8 cellular contexts compared by ENCODE assay signal in the genomic region with DNA sequence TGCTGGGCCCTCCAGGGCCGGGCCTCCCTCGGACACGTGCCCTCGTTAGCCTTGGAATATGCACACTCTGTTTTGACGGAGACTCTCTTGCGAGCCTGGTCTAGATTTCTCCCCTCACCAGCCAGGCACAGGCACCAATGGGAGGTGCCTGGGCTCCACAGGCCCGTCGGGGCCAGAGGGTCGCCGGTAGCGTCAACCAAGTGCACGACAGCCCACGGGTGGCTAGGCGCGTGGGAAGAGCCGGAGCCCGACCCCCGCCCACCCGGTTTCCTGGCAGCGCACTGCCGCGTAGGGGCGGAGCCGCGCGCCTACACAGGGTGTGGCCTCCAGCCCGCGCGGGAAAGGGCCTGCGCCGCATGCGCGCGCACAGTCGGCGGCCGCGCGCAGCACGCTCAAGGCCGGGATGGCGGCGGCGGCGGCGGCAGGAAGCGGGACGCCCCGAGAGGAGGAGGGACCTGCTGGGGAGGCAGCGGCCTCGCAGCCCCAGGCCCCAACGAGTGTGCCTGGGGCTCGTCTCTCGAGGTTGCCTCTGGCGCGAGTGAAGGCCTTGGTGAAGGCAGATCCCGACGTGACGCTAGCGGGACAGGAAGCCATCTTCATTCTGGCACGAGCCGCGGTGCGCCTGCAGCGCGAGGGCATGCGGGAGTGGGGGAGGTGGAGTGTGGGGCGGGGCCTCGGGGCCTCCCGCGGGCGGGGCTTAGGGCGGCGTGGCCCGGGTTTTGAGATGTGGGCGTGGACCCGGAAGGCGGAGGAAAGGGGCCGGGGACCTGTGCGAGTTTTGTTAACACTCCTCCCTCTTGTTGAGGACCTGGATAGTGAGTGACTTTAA. TPM values are rescaled to one million over a fixed set of nuclear protein-coding genes. Genes with fewer than 3 reads are reported as not detected.
DNase-seq lines count a peak whose midpoint lies in the region; ATAC-seq and TF ChIP-seq lines count a peak whose summit lies in the region.

A gene with protein sequence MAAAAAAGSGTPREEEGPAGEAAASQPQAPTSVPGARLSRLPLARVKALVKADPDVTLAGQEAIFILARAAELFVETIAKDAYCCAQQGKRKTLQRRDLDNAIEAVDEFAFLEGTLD (plus strand): TSS at position 367 of the 829 bp plus-strand sequence. CDS start 37 bp downstream, at position 404.

- H3K36me3 Mint-ChIP-seq in IgD-negative memory B cell: peaks cover 13% of the 10 kb centered on the region

- H3K4me1 ChIP-seq in PC-3 (ENCODE audit: insufficient read depth, low read length): peaks cover 10% of the 10 kb centered on the region

- H3K27me3 ChIP-seq in PC-3 (ENCODE audit: low read length): no peaks in the 10 kb centered on the region

- no TSS peak for BruUV-seq in PC-3 (replicated peaks; lab: Mats Ljungman, UMichigan)

- peaks cover 0 to 2% (median 0%) of the 10 kb centered on the region in 3 donors for H3K9me3 Mint-ChIP-seq in IgD-negative memory B cell

- no peaks in the 10 kb centered on the region for H4K20me1 ChIP-seq in PC-3 (ENCODE audit: low read length)

- no peaks in the 10 kb centered on the region for H3F3A ChIP-seq in PC-3 (ENCODE audit: low read length, unreplicated experiment)

- H3K4me1 Mint-ChIP-seq in IgD-negative memory B cell: peaks cover 12 to 51% (median 37%) of the 10 kb centered on the region in 3 donors

- H2AFZ ChIP-seq in PC-3 (ENCODE audit: low read length): peak within 1 kb of the TSS; percentile 97

- H3K9me3 ChIP-seq in PC-3 (ENCODE audit: low read length): no peaks in the 10 kb centered on the region

- no peaks in the 10 kb centered on the region for H3K27me3 Mint-ChIP-seq in IgD-negative memory B cell

- CTCF ChIA-PET in PC-3 (lab: Charles Lee): no interaction called here

- intact Hi-C loops in PC-3 (cut with micrococcal nuclease): no loop called here

- peaks cover 7% of the 10 kb centered on the region for H3K36me3 ChIP-seq in PC-3 (ENCODE audit: low read depth, low read length)

- peak within 1 kb of the TSS; percentile 84 to 91 (median 88) for H3K4me3 Mint-ChIP-seq in IgD-negative memory B cell

- peak within 1 kb of the TSS; percentile 87 for H3K9ac ChIP-seq in PC-3 (ENCODE audit: low read length)

- H3K27ac ChIP-seq in PC-3 (ENCODE audit: low read length): peak within 1 kb of the TSS; percentile 69

- DNase-seq in DMS153 treated with DMSO at 0.1 percent for 48 hours (lab: John Stamatoyannopoulos, UW; ENCODE audit: unreplicated experiment) (peak; percentile 90), PC-3 (peak; percentile 86), activated T-cell treated with anti-CD3 and anti-CD28 coated beads for 48 hours (ENCODE audit: low read depth) (peak; percentile 93), epithelial cell of proximal tubule (ENCODE audit: low read depth) (no peak), mucosa of gallbladder (ENCODE audit: low spot score) (peak; percentile 94)
- DNase-seq in stimulated activated CD8-positive, alpha-beta memory T cell treated with anti-CD3 and anti-CD28 coated beads, Interleukin-4, amount 100 ng/mL, for 24 hours (ENCODE audit: low read depth): peak; percentile 89

- H3K79me2 ChIP-seq in PC-3 (ENCODE audit: low read length): peaks cover 7% of the 10 kb centered on the region; the same call in 1 of the 2 replicates

- H3K4me3 ChIP-seq in PC-3 (ENCODE audit: low read length) (peak within 1 kb of the TSS; percentile 83), epithelial cell of proximal tubule (ENCODE audit: low read depth, low read length) (peak within 1 kb of the TSS; percentile 70)

- peak within 1 kb of the TSS; percentile 89 for H3K4me2 ChIP-seq in PC-3 (ENCODE audit: low read length)

- peak; percentile 91 for ATAC-seq in GM21576 (IDR thresholded peaks at IDR 0.05; ENCODE audit: unreplicated experiment)
- ATAC-seq in PC-3: peak; percentile 96

- TF ChIP-seq CTCF in PC-3 (conservative IDR thresholded peaks at IDR 0.05; ENCODE audit: low read depth, low read length): no peak
- TF ChIP-seq CTCF in epithelial cell of proximal tubule (conservative IDR thresholded peaks at IDR 0.05; ENCODE audit: low read depth, low read length): no peak

- POLR2A ChIA-PET in PC-3 (lab: Charles Lee; ENCODE audit: unreplicated experiment): no interaction called here

- H3K27ac Mint-ChIP-seq in IgD-negative memory B cell: peak within 1 kb of the TSS; percentile 84 to 94 (median 92)

- no peaks in the 10 kb centered on the region for H3K9me2 ChIP-seq in PC-3 (replicated peaks; ENCODE audit: low read length)

RNA-seq across cellular contexts. Expression of the gene that starts here (rescaled TPM):
- 181 TPM for polyA plus RNA-seq in IgD-negative memory B cell
- 121 and 132 TPM in 2 replicates for total RNA-seq in PC-3 (2014; rRNA removed)
- 33.9 and 50.2 TPM in 2 replicates for total RNA-seq in epithelial cell of proximal tubule
- 41.9 TPM for total RNA-seq in mucosa of gallbladder
